Comparison of ENCODE assay signal across 9 cellular contexts in genomic region chr2:37230581-37230980, GRCh38. TPM values are rescaled to one million over a fixed set of nuclear protein-coding genes. Genes with fewer than 3 reads are reported as not detected.
DNase-seq lines count a peak whose midpoint lies in the region; ATAC-seq and TF ChIP-seq lines count a peak whose summit lies in the region.
"Had no signal": no experiment of that assay in that cellular context is flagged by ENCODE, and none has a peak within 500 bp of the region (broad histone marks: within the 10 kb centered on the region; RNA-seq: fewer than 3 reads in every experiment).

No MANE protein-coding gene starts in this region.

- POLR2A ChIA-PET in activated CD4-positive, alpha-beta T cell treated with anti-CD3 and anti-CD28 coated beads for 36 hours (lab: Charles Lee), result interaction anchor here (1.2 kb wide), 1 partner anchor 13 kb away, joined by 3 read pairs; no protein-coding TSS in a partner anchor

- H3K27me3 ChIP-seq in adrenal gland (no peaks in the 10 kb centered on the region), vagina (no peaks in the 10 kb centered on the region)

- H3K4me3 ChIP-seq in adrenal gland, result peak overlapping the region in 3 of 4 donors; percentile 81 to 100 (median 93)
- H3K4me3 ChIP-seq in vagina, result peak overlapping the region; percentile 78 to 85

- CTCF ChIA-PET in activated CD4-positive, alpha-beta T cell treated with anti-CD3 and anti-CD28 coated beads for 36 hours (lab: Charles Lee), result no interaction called here

- peaks cover 0 to 18% of the 10 kb centered on the region in 2 donors for H3K36me3 ChIP-seq in adrenal gland (replicated peaks in 1 of 2)
- H3K36me3 ChIP-seq in vagina, result peaks cover 0 to 10% of the 10 kb centered on the region in 2 donors

- H3K27ac ChIP-seq in adrenal gland (peak overlapping the region; percentile 94 to 98 (median 94)), vagina (peak overlapping the region; percentile 84)

- TF ChIP-seq CTCF in adrenal gland (IDR thresholded peaks at IDR 0.05) (no peak), vagina (IDR thresholded peaks at IDR 0.05) (no peak)

- intact Hi-C loops in activated CD4-positive, alpha-beta T cell treated with anti-CD3 and anti-CD28 coated beads, Interleukin-2, amount 10 ng/mL, durations not matched to agents 24 days and 14 days (cut with micrococcal nuclease), result loop anchor here (2.0 to 10.0 kb wide), 3 partner anchors 146 to 644 kb away; partner anchors contain the start of genes GPATCH11, HEATR5B and STRN
- intact Hi-C loops in activated CD4-positive, alpha-beta T cell treated with anti-CD3 and anti-CD28 coated beads for 36 hours (cut with DNase I, micrococcal nuclease), result loop anchor here (2.0 to 5.0 kb wide), 4 partner anchors 92 to 442 kb away; partner anchors contain the start of genes CDC42EP3 (in 1 of the 2) and PRKD3 (in 1 of the 2)
- intact Hi-C loops in adrenal gland (cut with DNase I), result no loop called here
- intact Hi-C loops in vagina (cut with DNase I), result no loop called here

- H3K9me3 Mint-ChIP-seq in activated CD4-positive, alpha-beta T cell treated with anti-CD3 and anti-CD28 coated beads, Interleukin-2, amount 10 ng/mL, durations not matched to agents 24 days and 14 days, result no peaks in the 10 kb centered on the region
- H3K9me3 Mint-ChIP-seq in activated CD4-positive, alpha-beta T cell treated with anti-CD3 and anti-CD28 coated beads for 36 hours (ENCODE audit: low read depth), result no peaks in the 10 kb centered on the region
- H3K9me3 Mint-ChIP-seq: activated B cell treated with CpG ODN at 0.5 μM for 24 hours had no signal

- H3K27me3 Mint-ChIP-seq in activated CD4-positive, alpha-beta T cell treated with anti-CD3 and anti-CD28 coated beads, Interleukin-2, amount 10 ng/mL, durations not matched to agents 24 days and 14 days, result no peaks in the 10 kb centered on the region
- no peaks in the 10 kb centered on the region for H3K27me3 Mint-ChIP-seq in activated CD4-positive, alpha-beta T cell treated with anti-CD3 and anti-CD28 coated beads for 36 hours
- H3K27me3 Mint-ChIP-seq: activated B cell treated with CpG ODN at 0.5 μM for 24 hours had no signal

- H3K9me3 ChIP-seq in adrenal gland (replicated peaks in 1 of 3) (no peaks in the 10 kb centered on the region), vagina (no peaks in the 10 kb centered on the region)

- peaks cover 21% of the 10 kb centered on the region for H3K4me1 Mint-ChIP-seq in activated CD4-positive, alpha-beta T cell treated with anti-CD3 and anti-CD28 coated beads, Interleukin-2, amount 10 ng/mL, durations not matched to agents 24 days and 14 days
- peaks cover 45% of the 10 kb centered on the region for H3K4me1 Mint-ChIP-seq in activated CD4-positive, alpha-beta T cell treated with anti-CD3 and anti-CD28 coated beads for 36 hours

- H3K4me1 ChIP-seq in adrenal gland (replicated peaks in 1 of 2) (peaks cover 16 to 56% of the 10 kb centered on the region in 2 donors), vagina (peaks cover 41% of the 10 kb centered on the region)

- H3K4me3 Mint-ChIP-seq in activated CD4-positive, alpha-beta T cell treated with anti-CD3 and anti-CD28 coated beads, Interleukin-2, amount 10 ng/mL, durations not matched to agents 24 days and 14 days, result no peak overlapping the region
- no peak overlapping the region for H3K4me3 Mint-ChIP-seq in activated CD4-positive, alpha-beta T cell treated with anti-CD3 and anti-CD28 coated beads for 36 hours
- H3K4me3 Mint-ChIP-seq: activated B cell treated with CpG ODN at 0.5 μM for 24 hours had no signal

- 0 to 2% (median 1%) methylated on average over 8 of the region's 8 CpGs for WGBS in adrenal gland, 4 donors

- H3K36me3 Mint-ChIP-seq in activated CD4-positive, alpha-beta T cell treated with anti-CD3 and anti-CD28 coated beads, Interleukin-2, amount 10 ng/mL, durations not matched to agents 24 days and 14 days (ENCODE audit: low read depth), result peaks cover 39% of the 10 kb centered on the region
- peaks cover 35% of the 10 kb centered on the region for H3K36me3 Mint-ChIP-seq in activated CD4-positive, alpha-beta T cell treated with anti-CD3 and anti-CD28 coated beads for 36 hours (ENCODE audit: low read depth)

- TF ChIP-seq POLR2A in adrenal gland (IDR thresholded peaks at IDR 0.05) (no peak), vagina (IDR thresholded peaks at IDR 0.05) (no peak)

- DNase-seq in activated CD4-positive, alpha-beta T cell treated with anti-CD3 and anti-CD28 coated beads, Interleukin-2, amount 10 ng/mL, durations not matched to agents 24 days and 14 days, result peak; percentile 60
- no peak for DNase-seq in activated CD4-positive, alpha-beta T cell treated with anti-CD3 and anti-CD28 coated beads for 36 hours
- peak in 1 of 7 donors; percentile 10 for DNase-seq in adrenal gland
- peak; percentile 35 for DNase-seq in left kidney (ENCODE audit: low read depth, low spot score)
- no peak for DNase-seq in vagina (ENCODE audit: extremely low spot score in 2 of 2)
- DNase-seq in activated effector memory CD4-positive, alpha-beta T cell treated with Interleukin-2 at 50 U/mL for 16 hours, result no peak
- DNase-seq: activated B cell treated with CpG ODN at 0.5 μM for 24 hours had no signal

- no peak overlapping the region for H3K27ac Mint-ChIP-seq in activated CD4-positive, alpha-beta T cell treated with anti-CD3 and anti-CD28 coated beads, Interleukin-2, amount 10 ng/mL, durations not matched to agents 24 days and 14 days
- H3K27ac Mint-ChIP-seq in activated CD4-positive, alpha-beta T cell treated with anti-CD3 and anti-CD28 coated beads for 36 hours, result no peak overlapping the region
- H3K27ac Mint-ChIP-seq: activated B cell treated with CpG ODN at 0.5 μM for 24 hours had no signal

- ATAC-seq in activated CD4-positive, alpha-beta T cell treated with anti-CD3 and anti-CD28 coated beads for 36 hours, result no peak
- no peak for ATAC-seq in HG03571 (IDR thresholded peaks at IDR 0.05; ENCODE audit: unreplicated experiment)
- ATAC-seq in GM21619 (IDR thresholded peaks at IDR 0.05; ENCODE audit: unreplicated experiment), result no peak

RNA-seq across cellular contexts. Expression of gene CEBPZ, which starts 0.8 kb away (rescaled TPM):
- total RNA-seq in activated CD4-positive, alpha-beta T cell treated with anti-CD3 and anti-CD28 coated beads, Interleukin-2, amount 10 ng/mL, durations not matched to agents 24 days and 14 days, result 63.2 and 68.2 TPM in 2 replicates
- total RNA-seq in activated CD4-positive, alpha-beta T cell treated with anti-CD3 and anti-CD28 coated beads for 36 hours, result 100 to 1,000 TPM in 1 of 2 experiments, 10 to 100 TPM in 1; 81.8 to 107 TPM
- 10 to 100 TPM; 27.2 to 82.4 (median 53.4) TPM for total RNA-seq in adrenal gland
- polyA plus RNA-seq in adrenal gland, result 10 to 100 TPM; 75.7 to 89.8 (median 78.8) TPM
- total RNA-seq in vagina, result 27.0 TPM

RNA-seq across cellular contexts. Expression of gene NDUFAF7, which starts 0.9 kb away (rescaled TPM):
- 24.3 and 28.9 TPM in 2 replicates for total RNA-seq in activated CD4-positive, alpha-beta T cell treated with anti-CD3 and anti-CD28 coated beads, Interleukin-2, amount 10 ng/mL, durations not matched to agents 24 days and 14 days
- 10 to 100 TPM; 20.8 to 22.9 TPM for total RNA-seq in activated CD4-positive, alpha-beta T cell treated with anti-CD3 and anti-CD28 coated beads for 36 hours
- 10 to 100 TPM; 15.4 to 35.7 (median 24.0) TPM for total RNA-seq in adrenal gland
- polyA plus RNA-seq in adrenal gland, result 10 to 100 TPM; 31.9 to 42.5 (median 31.9) TPM
- 18.4 TPM for total RNA-seq in vagina

RNA-seq across cellular contexts. Expression of gene CEBPZOS, which starts 34.3 kb away (rescaled TPM):
- total RNA-seq in activated CD4-positive, alpha-beta T cell treated with anti-CD3 and anti-CD28 coated beads, Interleukin-2, amount 10 ng/mL, durations not matched to agents 24 days and 14 days, result 43.4 and 46.6 TPM in 2 replicates
- 10 to 100 TPM; 46.6 to 49.8 TPM for total RNA-seq in activated CD4-positive, alpha-beta T cell treated with anti-CD3 and anti-CD28 coated beads for 36 hours
- total RNA-seq in adrenal gland, result 10 to 100 TPM; 27.9 to 84.6 (median 54.3) TPM
- 100 to 1,000 TPM in 1 of 3 donors, 10 to 100 TPM in 2; 74.8 to 186 (median 90.0) TPM for polyA plus RNA-seq in adrenal gland
- 23.6 TPM for total RNA-seq in vagina

RNA-seq across cellular contexts. Expression of gene SULT6B1, which starts 42.1 kb away (rescaled TPM):
- total RNA-seq in activated CD4-positive, alpha-beta T cell treated with anti-CD3 and anti-CD28 coated beads, Interleukin-2, amount 10 ng/mL, durations not matched to agents 24 days and 14 days, result not detected in 2 replicates
- not detected for total RNA-seq in activated CD4-positive, alpha-beta T cell treated with anti-CD3 and anti-CD28 coated beads for 36 hours
- total RNA-seq in adrenal gland, result not detected
- polyA plus RNA-seq in adrenal gland, result not detected
- not detected for total RNA-seq in vagina
- total RNA-seq: activated B cell treated with CpG ODN at 0.5 μM for 24 hours had no signal

Comparison
In these comparisons a context has a peak if more than half of its experiments do, and no peak if none do; other contexts are left out.
1. DNase-seq: peak in activated CD4-positive, alpha-beta T cell treated with anti-CD3 and anti-CD28 coated beads, Interleukin-2, amount 10 ng/mL, durations not matched to agents 24 days and 14 days (single experiment) and left kidney (single experiment); none in activated CD4-positive, alpha-beta T cell treated with anti-CD3 and anti-CD28 coated beads for 36 hours (single experiment), vagina (0 of 2) and activated effector memory CD4-positive, alpha-beta T cell treated with Interleukin-2 at 50 U/mL for 16 hours (single experiment).
2. intact Hi-C loops: an anchor here in activated CD4-positive, alpha-beta T cell treated with anti-CD3 and anti-CD28 coated beads, Interleukin-2, amount 10 ng/mL, durations not matched to agents 24 days and 14 days (2.0 to 10.0 kb wide) and activated CD4-positive, alpha-beta T cell treated with anti-CD3 and anti-CD28 coated beads for 36 hours (2.0 to 5.0 kb wide); none called in adrenal gland and vagina.